15 cellular contexts compared by ENCODE assay signal in genomic region chr7:91082038-91082437, GRCh38.
DNase-seq lines count a peak whose midpoint lies in the region; ATAC-seq and TF ChIP-seq lines count a peak whose summit lies in the region.
"Had no signal": no experiment of that assay in that cellular context is flagged by ENCODE, and none has a peak within 500 bp of the region (broad histone marks: within the 10 kb centered on the region; RNA-seq: fewer than 3 reads in every experiment).

No MANE protein-coding gene starts in this region.

- no peaks in the 10 kb centered on the region for H3K4me1 Mint-ChIP-seq in Caco-2 (ENCODE audit: low read depth, unreplicated experiment)

- CTCF ChIA-PET in Caco-2 (lab: Charles Lee), result no interaction called here

- H3K36me3 ChIP-seq in Caco-2 (ENCODE audit: control insufficient read depth, insufficient read depth, low read length), result no peaks in the 10 kb centered on the region
- H3K36me3 ChIP-seq: brain microvascular endothelial cell, gastrocnemius medialis, lower lobe of right lung had no signal

- peak in 1 of 2 donors; percentile 17 for ATAC-seq in right cardiac atrium
- ATAC-seq: gastrocnemius medialis, lower lobe of right lung, psoas muscle had no signal

- intact Hi-C loops in right cardiac atrium (cut with DNase I), result loop anchor here (10.0 kb wide), 3 partner anchors 183 to 703 kb away; partner anchors contain the start of gene FZD1 (in 2 of the 4)
- intact Hi-C loops in Caco-2 (cut with micrococcal nuclease; ENCODE audit: unreplicated experiment), result no loop called here

- no peak for TF ChIP-seq CTCF in Caco-2 (IDR thresholded peaks at IDR 0.05; ENCODE audit: insufficient read depth in 1 of 2, low read depth in 1 of 2, low read length in 1 of 2, severe bottlenecking in 1 of 2, unreplicated experiment in 1 of 2)

- POLR2A ChIA-PET in Caco-2 (lab: Charles Lee), result no interaction called here

- H3K9me3 Mint-ChIP-seq in Caco-2 (ENCODE audit: unreplicated experiment), result no peaks in the 10 kb centered on the region

- H3K27ac ChIP-seq in right cardiac atrium (ENCODE audit: low read length), result peak overlapping the region; percentile 61
- H3K27ac ChIP-seq: brain microvascular endothelial cell, gastrocnemius medialis, lower lobe of right lung, psoas muscle had no signal

- DNase-seq in GM04503 (ENCODE audit: low read depth), result peak; percentile 64
- DNase-seq in astrocyte of the hippocampus (ENCODE audit: low read depth, low spot score), result peak; percentile 77
- no peak for DNase-seq in right cardiac atrium
- DNase-seq in stromal cell of bone marrow (ENCODE audit: low read depth), result peak; percentile 65
- no peak for DNase-seq in Caco-2
- no peak for DNase-seq in globus pallidus (ENCODE audit: low spot score)
- no peak for DNase-seq in islet precursor cell
- DNase-seq in hippocampal formation (lab: John Stamatoyannopoulos, UW), result no peak
- DNase-seq: activated CD4-positive, CD25-positive, alpha-beta regulatory T cell; activated T-cell treated with anti-CD3 and anti-CD28 coated beads, Interleukin-2, amount 50 U/mL, for 1 hour; brain microvascular endothelial cell; gastrocnemius medialis; KG1; lower lobe of right lung; psoas muscle had no signal

- no peaks in the 10 kb centered on the region for H3K36me3 Mint-ChIP-seq in Caco-2 (ENCODE audit: insufficient read depth, unreplicated experiment)

- H3K4me3 ChIP-seq in right cardiac atrium (ENCODE audit: low read length) (no peak overlapping the region), Caco-2 (ENCODE audit: low read depth, low read length) (no peak overlapping the region)
- H3K4me3 ChIP-seq: gastrocnemius medialis, lower lobe of right lung, psoas muscle had no signal

- BruUV-seq in Caco-2 (replicated peaks; lab: Mats Ljungman, UMichigan), result no TSS peak

- no peaks in the 10 kb centered on the region for H3K27me3 Mint-ChIP-seq in Caco-2 (ENCODE audit: insufficient read depth, unreplicated experiment)

- no peaks in the 10 kb centered on the region for H3K27me3 ChIP-seq in right cardiac atrium (ENCODE audit: control insufficient read depth, insufficient read depth)
- H3K27me3 ChIP-seq in Caco-2 (replicated peaks; ENCODE audit: control insufficient read depth, insufficient read depth, low read length), result no peaks in the 10 kb centered on the region
- H3K27me3 ChIP-seq: brain microvascular endothelial cell, gastrocnemius medialis had no signal

- 15% methylated on average over 3 of the region's 3 CpGs for WGBS in right cardiac atrium

- no peaks in the 10 kb centered on the region for H3K9me3 ChIP-seq in right cardiac atrium (ENCODE audit: control insufficient read depth, low read length)
- no peaks in the 10 kb centered on the region for H3K9me3 ChIP-seq in Caco-2
- H3K9me3 ChIP-seq: gastrocnemius medialis, lower lobe of right lung, psoas muscle had no signal

- no peak overlapping the region for H3K27ac Mint-ChIP-seq in Caco-2 (ENCODE audit: unreplicated experiment)

- peaks cover 4% of the 10 kb centered on the region for H3K4me1 ChIP-seq in right cardiac atrium (ENCODE audit: control insufficient read depth, insufficient read depth, low read length)
- no peaks in the 10 kb centered on the region for H3K4me1 ChIP-seq in Caco-2

- H3K4me3 Mint-ChIP-seq in Caco-2 (ENCODE audit: unreplicated experiment), result no peak overlapping the region

Comparison
In these comparisons a context has a peak if more than half of its experiments do, and no peak if none do; other contexts are left out.
1. DNase-seq: peak in GM04503 (single experiment), astrocyte of the hippocampus (single experiment) and stromal cell of bone marrow (single experiment); none in right cardiac atrium (0 of 3), Caco-2 (0 of 2), globus pallidus (single experiment), islet precursor cell (single experiment) and hippocampal formation (0 of 2).